Comparison of ENCODE assay signal across 22 cellular contexts in genomic region chr12:107650977-107651376, GRCh38.
"Had no signal": no experiment of that assay in that cellular context is flagged by ENCODE, and none has a peak within 500 bp of the region (broad histone marks: within the 10 kb centered on the region; RNA-seq: fewer than 3 reads in every experiment).

No MANE protein-coding gene starts in this region.

- H3K9me3 Mint-ChIP-seq: activated CD4-positive, alpha-beta T cell treated with anti-CD3 and anti-CD28 coated beads, Interleukin-2, amount 10 ng/mL, durations not matched to agents 24 days and 14 days; activated CD8-positive, alpha-beta T cell treated with anti-CD3 and anti-CD28 coated beads for 36 hours; activated naive CD8-positive, alpha-beta T cell treated with anti-CD3 and anti-CD28 coated beads for 36 hours; activated T-helper 17 cell treated with anti-CD3 and anti-CD28 coated beads, Interleukin-2, amount 50 U/mL, for 72 hours; central memory CD8-positive, alpha-beta T cell; neural crest cell; T-helper 2 cell treated with Interferon-gamma antibody and Interleukin-4, amounts not matched to agents 5 μg/mL and 100 μg/mL, for 36 hours had no signal

- H3K27ac Mint-ChIP-seq: activated CD4-positive, alpha-beta T cell treated with anti-CD3 and anti-CD28 coated beads, Interleukin-2, amount 10 ng/mL, durations not matched to agents 24 days and 14 days; activated CD8-positive, alpha-beta T cell treated with anti-CD3 and anti-CD28 coated beads for 36 hours; activated naive CD8-positive, alpha-beta T cell treated with anti-CD3 and anti-CD28 coated beads for 36 hours; activated T-helper 17 cell treated with anti-CD3 and anti-CD28 coated beads, Interleukin-2, amount 50 U/mL, for 72 hours; T-helper 2 cell treated with Interferon-gamma antibody and Interleukin-4, amounts not matched to agents 5 μg/mL and 100 μg/mL, for 36 hours had no signal

- H3K27ac ChIP-seq: brain microvascular endothelial cell, colonic mucosa, left ventricle myocardium inferior, psoas muscle, stomach had no signal

- H3K9me3 ChIP-seq: colonic mucosa, left ventricle myocardium inferior, psoas muscle, stomach had no signal

- H3K27me3 Mint-ChIP-seq: activated CD4-positive, alpha-beta T cell treated with anti-CD3 and anti-CD28 coated beads, Interleukin-2, amount 10 ng/mL, durations not matched to agents 24 days and 14 days; activated CD8-positive, alpha-beta T cell treated with anti-CD3 and anti-CD28 coated beads for 36 hours; activated naive CD8-positive, alpha-beta T cell treated with anti-CD3 and anti-CD28 coated beads for 36 hours; activated T-helper 17 cell treated with anti-CD3 and anti-CD28 coated beads, Interleukin-2, amount 50 U/mL, for 72 hours; central memory CD8-positive, alpha-beta T cell had no signal

- H3K4me1 Mint-ChIP-seq: activated naive CD8-positive, alpha-beta T cell treated with anti-CD3 and anti-CD28 coated beads for 36 hours; activated T-helper 17 cell treated with anti-CD3 and anti-CD28 coated beads, Interleukin-2, amount 50 U/mL, for 72 hours; central memory CD8-positive, alpha-beta T cell had no signal

- H3K4me3 Mint-ChIP-seq: activated CD4-positive, alpha-beta T cell treated with anti-CD3 and anti-CD28 coated beads, Interleukin-2, amount 10 ng/mL, durations not matched to agents 24 days and 14 days; activated CD8-positive, alpha-beta T cell treated with anti-CD3 and anti-CD28 coated beads for 36 hours; activated naive CD8-positive, alpha-beta T cell treated with anti-CD3 and anti-CD28 coated beads for 36 hours; activated T-helper 17 cell treated with anti-CD3 and anti-CD28 coated beads, Interleukin-2, amount 50 U/mL, for 72 hours; central memory CD8-positive, alpha-beta T cell; neural crest cell; T-helper 2 cell treated with Interferon-gamma antibody and Interleukin-4, amounts not matched to agents 5 μg/mL and 100 μg/mL, for 36 hours had no signal

- H3K36me3 Mint-ChIP-seq: activated naive CD8-positive, alpha-beta T cell treated with anti-CD3 and anti-CD28 coated beads for 36 hours had no signal

- H3K4me1 ChIP-seq: colonic mucosa, left ventricle myocardium inferior, psoas muscle, stomach had no signal

- H3K27me3 ChIP-seq: brain microvascular endothelial cell, colonic mucosa had no signal

- H3K4me3 ChIP-seq: colonic mucosa, left ventricle myocardium inferior, psoas muscle, stomach had no signal

- DNase-seq: activated CD4-positive, alpha-beta T cell treated with anti-CD3 and anti-CD28 coated beads, Interleukin-2, amount 10 ng/mL, durations not matched to agents 24 days and 14 days; activated CD8-positive, alpha-beta T cell treated with anti-CD3 and anti-CD28 coated beads for 36 hours; activated naive CD4-positive, alpha-beta T cell; activated naive CD8-positive, alpha-beta T cell treated with anti-CD3 and anti-CD28 coated beads for 36 hours; activated T-cell treated with anti-CD3 and anti-CD28 coated beads, Interleukin-2, amount 50 U/mL, for 1 hour; brain microvascular endothelial cell; colonic mucosa; erythroblast; kidney; left ventricle myocardium inferior; mammary epithelial cell; psoas muscle; right cardiac atrium; small intestine; stimulated activated CD4-positive, alpha-beta T cell treated with anti-CD3 and anti-CD28 coated beads, Interleukin-15, amount 100 ng/mL, for 24 hours; stimulated activated CD4-positive, alpha-beta T cell treated with anti-CD3 and anti-CD28 coated beads, Interleukin-2, amount 100 ng/mL, for 48 hours; stomach; trophoblast cell had no signal

- ATAC-seq: activated CD8-positive, alpha-beta T cell treated with anti-CD3 and anti-CD28 coated beads for 36 hours; activated T-helper 17 cell treated with anti-CD3 and anti-CD28 coated beads, Interleukin-2, amount 50 U/mL, for 72 hours; psoas muscle; right cardiac atrium had no signal

- H3K36me3 ChIP-seq: brain microvascular endothelial cell, colonic mucosa, left ventricle myocardium inferior, stomach had no signal
